In the genomic region with DNA sequence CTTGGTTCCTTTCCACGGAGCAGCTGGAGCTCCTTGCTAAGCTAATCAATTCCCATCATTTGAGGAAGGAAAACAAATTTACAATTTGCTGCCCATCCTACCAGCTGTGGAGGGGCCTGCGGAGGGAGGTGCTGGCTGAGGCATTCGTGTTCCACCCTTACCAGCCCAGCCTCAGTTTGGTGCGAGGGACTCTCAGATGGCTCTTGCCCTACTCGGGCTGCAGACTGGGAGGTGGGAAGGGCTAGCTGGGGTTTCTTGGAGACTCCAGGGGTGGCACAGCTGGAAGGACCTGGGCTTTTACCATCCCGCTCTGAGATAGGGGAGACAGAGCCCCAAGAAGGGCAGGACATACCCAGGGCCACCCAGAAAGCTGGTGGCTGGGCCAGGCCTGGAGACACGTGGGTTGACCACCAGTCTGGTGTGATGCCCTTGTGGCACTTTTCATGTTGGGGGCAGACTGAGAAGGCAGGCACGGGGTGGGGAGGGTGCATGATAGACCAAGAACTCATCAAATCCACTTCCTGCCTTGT, we compare ENCODE assay signal across 23 cellular contexts. TPM values are rescaled to one million over a fixed set of nuclear protein-coding genes. Genes with fewer than 3 reads are reported as not detected.
DNase-seq lines count a peak whose midpoint lies in the region; ATAC-seq, FAIRE-seq and TF ChIP-seq lines count a peak whose summit lies in the region.
"Had no signal": no experiment of that assay in that cellular context is flagged by ENCODE, and none has a peak within 500 bp of the region (broad histone marks: within the 10 kb centered on the region; RNA-seq: fewer than 3 reads in every experiment).

No MANE protein-coding gene starts in this region.

- POLR2A ChIA-PET in WTC11 (lab: Charles Lee) (no interaction called here), H1 (lab: Charles Lee; ENCODE audit: partially characterized antibody) (interaction anchor here (3.0 kb wide), 1 partner anchor 8 kb away, joined by 12 read pairs; no protein-coding TSS in a partner anchor)

- ATAC-seq in WTC11 (no peak), HG02610 (IDR thresholded peaks at IDR 0.05; ENCODE audit: unreplicated experiment) (no peak), GM19463 (IDR thresholded peaks at IDR 0.05; ENCODE audit: unreplicated experiment) (no peak)
- ATAC-seq: GM12878, HepG2 had no signal

- H4K20me1 ChIP-seq in H1 (replicated peaks in 1 of 2; ENCODE audit: control insufficient read depth in 1 of 2, insufficient read depth in 2 of 2, low read length in 2 of 2), result no peaks in the 10 kb centered on the region

- DNase-seq in WTC11 (ENCODE audit: low spot score), result peak; percentile 5
- no peak for DNase-seq in H1 (ENCODE audit: low read depth in 1 of 2, low spot score in 2 of 2)
- DNase-seq in neuronal stem cell (ENCODE audit: low spot score), result no peak
- peak; percentile 56 for DNase-seq in sigmoid colon
- no peak for DNase-seq in esophagus squamous epithelium (lab: John Stamatoyannopoulos, UW)
- DNase-seq: ACHN; BE2C; C1 segment of cervical spinal cord; CD4-positive, CD25-positive, alpha-beta regulatory T cell; CD8-positive, alpha-beta memory T cell; COR-L47; DMS 273 treated with DMSO at 0.1 percent for 48 hours; DMS53; DND-41; EL; HCEC 1CT had no signal

- H4K8ac ChIP-seq in H1 (ENCODE audit: extremely low read depth, insufficient read depth, low read length), result no peak overlapping the region
- no peak overlapping the region for H4K8ac ChIP-seq in neuronal stem cell (ENCODE audit: low read depth, low read length)

- H2AK5ac ChIP-seq in H1 (ENCODE audit: low read depth, low read length), result no peak overlapping the region
- H2AK5ac ChIP-seq in neuronal stem cell (ENCODE audit: low read depth, low read length), result peak overlapping the region; percentile 79

- TF ChIP-seq EP300 in H1 (IDR thresholded peaks at IDR 0.05; ENCODE audit: borderline replicate concordance in 1 of 2, low read depth in 2 of 2, low read length in 2 of 2) (no peak), sigmoid colon (IDR thresholded peaks at IDR 0.05) (no peak)

- TF ChIP-seq CTCF in WTC11 (IDR thresholded peaks at IDR 0.05), result no peak
- TF ChIP-seq CTCF in H1 (IDR thresholded peaks at IDR 0.05; ENCODE audit: control extremely low read depth in 1 of 3, insufficient read depth in 1 of 3, low read depth in 1 of 3, low read length in 3 of 3), result no peak
- no peak for TF ChIP-seq CTCF in sigmoid colon (IDR thresholded peaks at IDR 0.05)
- no peak for TF ChIP-seq CTCF in esophagus squamous epithelium (IDR thresholded peaks at IDR 0.05)

- intact Hi-C loops in sigmoid colon (cut with DNase I), result no loop called here
- intact Hi-C loops in esophagus squamous epithelium (cut with DNase I), result no loop called here

- H3K18ac ChIP-seq in H1 (ENCODE audit: extremely low read depth, low read length), result no peak overlapping the region; the same call in 1 of the 2 replicates
- peak overlapping the region; percentile 88 for H3K18ac ChIP-seq in neuronal stem cell (ENCODE audit: low read length)

- H2AFZ ChIP-seq in H1 (ENCODE audit: low read length), result no peak overlapping the region
- H2AFZ ChIP-seq in neuronal stem cell (ENCODE audit: low read length), result no peak overlapping the region

- no peak overlapping the region for H3K56ac ChIP-seq in H1 (replicated peaks; ENCODE audit: insufficient read length, low read depth, low read length)

- H3K27me3 ChIP-seq in H1 (replicated peaks in 1 of 4; ENCODE audit: control insufficient read depth in 3 of 4, extremely low read depth in 1 of 4, insufficient read depth in 3 of 4, low read length in 3 of 4) (no peaks in the 10 kb centered on the region), neuronal stem cell (ENCODE audit: control insufficient read depth in 3 of 3, insufficient read depth in 3 of 3, low read depth in 1 of 3, low read length in 3 of 3) (no peaks in the 10 kb centered on the region), sigmoid colon (peaks cover 0 to 45% (median 17%) of the 10 kb centered on the region in 3 donors), esophagus squamous epithelium (peaks cover 0 to 69% (median 0%) of the 10 kb centered on the region in 4 donors)
- H3K27me3 ChIP-seq: BE2C had no signal

- H3K23me2 ChIP-seq in H1 (ENCODE audit: low read depth, low read length), result peaks cover 1% of the 10 kb centered on the region; the same call in 1 of the 2 replicates

- H3K4me1 ChIP-seq in H1 (replicated peaks in 1 of 4; ENCODE audit: control insufficient read depth in 3 of 4, insufficient read depth in 4 of 4, low read length in 3 of 4) (peaks cover 12 to 32% (median 21%) of the 10 kb centered on the region in 4 experiments), neuronal stem cell (ENCODE audit: control insufficient read depth in 2 of 2, insufficient read depth in 1 of 2, low read depth in 1 of 2, low read length in 2 of 2) (peaks cover 12 to 36% of the 10 kb centered on the region in 2 donors), sigmoid colon (no peaks in the 10 kb centered on the region), esophagus squamous epithelium (no peaks in the 10 kb centered on the region)
- H3K4me1 ChIP-seq: BE2C had no signal

- no peak for TF ChIP-seq RAD21 in H1 (IDR thresholded peaks at IDR 0.05 in 1 of 2, conservative IDR thresholded peaks at IDR 0.05 in 1 of 2; ENCODE audit: low read depth in 2 of 2, low read length in 2 of 2)

- H3K4ac ChIP-seq in H1 (replicated peaks; ENCODE audit: insufficient read length, low read depth, low read length) (no peak overlapping the region), neuronal stem cell (ENCODE audit: low read length) (no peak overlapping the region)

- H2BK120ac ChIP-seq in H1 (replicated peaks; ENCODE audit: low read depth, low read length) (no peak overlapping the region), neuronal stem cell (ENCODE audit: low read depth, low read length) (peak overlapping the region; percentile 4)

- TF ChIP-seq POLR2A in H1 (IDR thresholded peaks at IDR 0.05; ENCODE audit: control extremely low read depth in 1 of 2, low read depth in 2 of 2, low read length in 2 of 2) (no peak), sigmoid colon (IDR thresholded peaks at IDR 0.05) (no peak), esophagus squamous epithelium (IDR thresholded peaks at IDR 0.05) (no peak)

- H3K27ac ChIP-seq in H1 (ENCODE audit: low read depth, low read length) (no peak overlapping the region), neuronal stem cell (replicated peaks; ENCODE audit: low read length) (no peak overlapping the region), sigmoid colon (no peak overlapping the region), esophagus squamous epithelium (no peak overlapping the region)

- WGBS in H1 (ENCODE audit: extremely low coverage in 1 of 2, insufficient coverage in 1 of 2, insufficient read length in 1 of 2, insufficient replicate concordance in 2 of 2, low coverage in 1 of 2, low lambda C conversion rate in 2 of 2, missing lambda C conversion rate in 1 of 2), 2 experiments, result 88% methylated on average over 8 of the region's 8 CpGs; no CpG with 5 or more reads in 1 of the 2 experiments
- no CpG with 5 or more reads among the region's 8 CpGs for WGBS in neuronal stem cell (ENCODE audit: extremely low coverage in 2 of 2, insufficient read length in 2 of 2, insufficient replicate concordance in 1 of 2), 2 donors
- 72 to 74% methylated on average over 8 of the region's 8 CpGs for WGBS in sigmoid colon, 2 donors
- 57 to 69% methylated on average over 2 to 4 of the region's 8 CpGs for WGBS in esophagus squamous epithelium, 2 donors

- H3K36me3 ChIP-seq in H1 (ENCODE audit: control insufficient read depth in 2 of 4, insufficient read depth in 4 of 4, low read length in 3 of 4) (peaks cover 0 to 3% (median 0%) of the 10 kb centered on the region in 4 experiments; a peak in 1 of 8 replicates), neuronal stem cell (replicated peaks in 1 of 2; ENCODE audit: control insufficient read depth in 2 of 2, insufficient read depth in 2 of 2, low read length in 2 of 2) (no peaks in the 10 kb centered on the region), sigmoid colon (no peaks in the 10 kb centered on the region), esophagus squamous epithelium (no peaks in the 10 kb centered on the region)

- no peaks in the 10 kb centered on the region for H3K79me2 ChIP-seq in H1 (ENCODE audit: control insufficient read depth in 1 of 2, insufficient read depth in 2 of 2, low read length in 2 of 2)

- H3K4me3 Mint-ChIP-seq in WTC11, result no peak overlapping the region
- H3K4me3 Mint-ChIP-seq: CD4-positive, CD25-positive, alpha-beta regulatory T cell; CD8-positive, alpha-beta memory T cell had no signal

- H3K27ac Mint-ChIP-seq in WTC11, result 0 out of 2 replicates have a peak overlapping the region, but pooled peaks have one; percentile 49
- H3K27ac Mint-ChIP-seq: CD4-positive, CD25-positive, alpha-beta regulatory T cell; CD8-positive, alpha-beta memory T cell had no signal

- peaks cover 9% of the 10 kb centered on the region for H3K36me3 Mint-ChIP-seq in WTC11
- H3K36me3 Mint-ChIP-seq: CD8-positive, alpha-beta memory T cell had no signal

- no peaks in the 10 kb centered on the region for H3K27me3 Mint-ChIP-seq in WTC11 (ENCODE audit: low read depth)

- H3K23ac ChIP-seq in H1 (ENCODE audit: insufficient read length) (no peak overlapping the region), neuronal stem cell (ENCODE audit: low read depth, low read length, poor library complexity) (no peak overlapping the region)

- H3K9me3 ChIP-seq in H1 (ENCODE audit: insufficient read depth in 2 of 2, low read depth in 1 of 2, low read length in 1 of 2) (peaks cover 2 to 5% of the 10 kb centered on the region in 2 experiments; a peak in 1 of 4 replicates), neuronal stem cell (replicated peaks in 1 of 2; ENCODE audit: control insufficient read depth in 2 of 2, insufficient read depth in 1 of 2, low read depth in 1 of 2, low read length in 2 of 2) (peaks cover 0 to 5% of the 10 kb centered on the region in 2 donors), sigmoid colon (peaks cover 0 to 3% (median under 1%) of the 10 kb centered on the region in 4 donors), esophagus squamous epithelium (peaks cover 0 to 6% (median 5%) of the 10 kb centered on the region in 3 donors)
- H3K9me3 ChIP-seq: BE2C had no signal

- H3K4me2 ChIP-seq in H1 (ENCODE audit: insufficient read depth in 1 of 2, low read depth in 2 of 2, low read length in 2 of 2), result no peak overlapping the region
- H3K4me2 ChIP-seq in neuronal stem cell (ENCODE audit: insufficient read depth, low read length, poor library complexity, severe bottlenecking), result no peak overlapping the region

- H4K5ac ChIP-seq in H1 (ENCODE audit: insufficient read length, low read depth, low read length), result no peak overlapping the region

- H3K14ac ChIP-seq in H1 (ENCODE audit: insufficient read length) (no peak overlapping the region), neuronal stem cell (ENCODE audit: low read length) (no peak overlapping the region)

- H3K9ac ChIP-seq in H1 (replicated peaks in 1 of 4; ENCODE audit: extremely low read depth in 1 of 4, low read depth in 3 of 4, low read length in 3 of 4) (no peak overlapping the region), neuronal stem cell (ENCODE audit: low read depth, low read length, poor library complexity) (no peak overlapping the region)

- no peak overlapping the region; the same call in 1 of the 2 replicates for H2BK5ac ChIP-seq in H1 (ENCODE audit: low read depth, low read length)
- H2BK5ac ChIP-seq in neuronal stem cell (ENCODE audit: low read length), result no peak overlapping the region

- peaks cover 35% of the 10 kb centered on the region for H3K4me1 Mint-ChIP-seq in WTC11
- H3K4me1 Mint-ChIP-seq: CD4-positive, CD25-positive, alpha-beta regulatory T cell; CD8-positive, alpha-beta memory T cell; IgD-negative memory B cell had no signal

- CTCF ChIA-PET in WTC11 (lab: Charles Lee), result no interaction called here
- CTCF ChIA-PET in H1 (lab: Charles Lee; ENCODE audit: partially characterized antibody), result interaction anchor here (6.0 to 6.2 kb wide), 2 partner anchors 10 to 17 kb away, joined by 30 to 42 read pairs; a partner anchor contains a TSS

- H3K79me1 ChIP-seq in H1 (ENCODE audit: low read depth, low read length) (no peaks in the 10 kb centered on the region), neuronal stem cell (ENCODE audit: low read depth, low read length) (no peaks in the 10 kb centered on the region)

- FAIRE-seq in H1 (lab: Jason Lieb, UNC), result no peak
- FAIRE-seq: A204.1, GM12878, HepG2 had no signal

- H3K4me3 ChIP-seq in H1 (ENCODE audit: extremely low read depth in 1 of 4, insufficient read depth in 2 of 4, low read depth in 3 of 4, low read length in 4 of 4) (no peak overlapping the region), neuronal stem cell (ENCODE audit: low read length in 2 of 2) (no peak overlapping the region), sigmoid colon (no peak overlapping the region), esophagus squamous epithelium (no peak overlapping the region)
- H3K4me3 ChIP-seq: GM12878 had no signal

- peaks cover 9% of the 10 kb centered on the region for H3K9me3 Mint-ChIP-seq in WTC11

- no peak overlapping the region for H2BK20ac ChIP-seq in H1 (ENCODE audit: low read length)

- H4K91ac ChIP-seq in H1 (replicated peaks; ENCODE audit: insufficient read length, low read length) (no peak overlapping the region), neuronal stem cell (ENCODE audit: low read depth, low read length, poor library complexity) (no peak overlapping the region)

- 0 out of 2 replicates have a peak overlapping the region, but pooled peaks have one; percentile 50 for H2BK12ac ChIP-seq in H1 (ENCODE audit: low read depth, low read length)
- no peak overlapping the region for H2BK12ac ChIP-seq in neuronal stem cell (ENCODE audit: low read length)

- H2BK15ac ChIP-seq in H1 (ENCODE audit: low read length), result peak overlapping the region; percentile 81; the same call in 1 of the 2 replicates
- H2BK15ac ChIP-seq in neuronal stem cell (ENCODE audit: low read length), result peak overlapping the region; percentile 93

RNA-seq across cellular contexts. Expression of a gene that starts 17.7 kb away (rescaled TPM):
- 5.9 to 6.1 TPM (median 6.0 TPM) in 3 replicates for total RNA-seq in WTC11 (2021)
- 4.6 and 5.3 TPM in 2 replicates for total RNA-seq in H1 (2021; fragmentation: NEBNext Ultra II Directional; extraction: Animal tissue kit (Norgen Biotek cat#: 25700))
- 3.4 and 4.3 TPM in 2 replicates for polyA plus RNA-seq in H1 (2011; rRNA removed)
- 2.5 TPM for polyA plus RNA-seq in H1 (2011; cell fraction: cytosol; rRNA removed)
- 10.2 TPM for polyA plus RNA-seq in H1 (2011; cell fraction: nucleus; rRNA removed)
- 1.4 to 4.2 TPM (median 3.9 TPM) in 4 replicates for polyA plus RNA-seq in H1 (2012, experiment 1 of 2)
- polyA plus RNA-seq in H1 (2012, experiment 2 of 2), result 2.9 TPM
- polyA plus RNA-seq in H1 (2013, experiment 1 of 2), result 3.8 TPM
- polyA plus RNA-seq in H1 (2013, experiment 2 of 2), result 2.9 TPM
- 3.5 and 4.4 TPM in 2 replicates for polyA minus RNA-seq in H1 (2011; rRNA and poly(A)+ RNA removed)
- 3.3 TPM for polyA minus RNA-seq in H1 (2011; cell fraction: cytosol; rRNA and poly(A)+ RNA removed)
- polyA minus RNA-seq in H1 (2011; cell fraction: nucleus; rRNA and poly(A)+ RNA removed), result 10.2 TPM
- 1.1 TPM for polyA plus RNA-seq in neuronal stem cell (2013, experiment 1 of 2)
- 1.3 TPM for polyA plus RNA-seq in neuronal stem cell (2013, experiment 2 of 2)
- total RNA-seq in sigmoid colon, result under 1 TPM in 2 of 4 donors, not detected in 2; under 0.01 to 0.28 TPM
- polyA plus RNA-seq in sigmoid colon, result under 1 TPM in 1 of 3 donors, not detected in 2; 0.16 TPM
- total RNA-seq in esophagus squamous epithelium, result under 1 TPM in 1 of 4 donors, not detected in 3; 0.67 TPM
- total RNA-seq: G401 had no signal
- polyA plus RNA-seq: IgD-negative memory B cell had no signal

Comparison
In these comparisons a context has a peak if more than half of its experiments do, and no peak if none do; other contexts are left out.
1. DNase-seq: peak in WTC11 (single experiment) and sigmoid colon (single experiment); none in H1 (0 of 2), neuronal stem cell (single experiment) and esophagus squamous epithelium (single experiment).